ENCODE assay signal across 19 cellular contexts in the genomic region with DNA sequence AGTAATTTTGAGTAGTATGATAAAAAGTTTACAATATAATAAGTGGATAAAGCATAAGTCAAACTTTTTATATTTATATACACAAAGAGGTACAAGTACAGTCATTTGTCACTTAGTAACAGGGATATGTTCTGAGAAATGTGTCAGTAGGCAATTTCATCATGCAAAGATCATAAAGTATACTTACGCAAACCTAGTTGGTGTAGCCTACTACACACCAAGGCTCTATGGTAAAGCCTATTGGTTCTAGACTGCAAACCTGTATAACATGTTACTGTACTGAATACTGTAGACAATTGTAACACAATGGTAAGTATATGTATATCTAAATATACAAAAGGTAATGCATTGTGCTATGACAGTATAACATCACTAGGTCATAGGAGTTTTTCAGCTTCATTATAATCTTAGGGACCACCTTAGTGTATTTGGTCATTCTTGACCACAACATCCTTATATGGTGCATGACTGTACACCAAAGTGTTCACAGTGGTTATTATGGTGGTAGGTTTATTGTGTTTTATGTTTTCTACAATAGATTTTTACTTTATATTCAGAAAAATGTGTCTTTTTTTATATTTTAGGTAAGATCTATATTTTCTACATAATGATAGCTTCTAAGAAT. TPM values are rescaled to one million over a fixed set of nuclear protein-coding genes. Genes with fewer than 3 reads are reported as not detected.
DNase-seq lines count a peak whose midpoint lies in the region; ATAC-seq lines count a peak whose summit lies in the region.
"Had no signal": no experiment of that assay in that cellular context is flagged by ENCODE, and none has a peak within 500 bp of the region (broad histone marks: within the 10 kb centered on the region; RNA-seq: fewer than 3 reads in every experiment).

No MANE protein-coding gene starts in this region.

- DNase-seq in Daoy (ENCODE audit: low read depth) (peak; percentile 23), LHCN-M2 (ENCODE audit: low read depth) (peak; percentile 64), astrocyte of the hippocampus (ENCODE audit: low read depth, low spot score) (peak; percentile 52), myocyte (ENCODE audit: low read depth) (peak; percentile 29), T-helper 9 cell (no peak), Right ventricle myocardium inferior (ENCODE audit: missing footprints) (no peak), NAMALWA (ENCODE audit: low spot score) (no peak)
- no peak for DNase-seq in stimulated activated naive CD4-positive, alpha-beta T cell treated with Interleukin-2 at 50 U/mL for 16 hours (lab: John Stamatoyannopoulos, UW)
- DNase-seq: activated T-cell treated with anti-CD3 and anti-CD28 coated beads, Interleukin-2, amount 50 U/mL, for 24 hours; dorsolateral prefrontal cortex; erythroblast; glutamatergic neuron; H9; naive B cell; NCI-H1694 treated with DMSO at 0.1 percent for 48 hours; NCI-H446 treated with DMSO at 0.1 percent for 48 hours; ovary; T-cell; uterus had no signal

- intact Hi-C loops in Right ventricle myocardium inferior (cut with DNase I): no loop called here

- ATAC-seq in Right ventricle myocardium inferior: no peak
- ATAC-seq: T-cell had no signal

RNA-seq across cellular contexts. Expression of a gene that starts 14.9 kb away (rescaled TPM):
- 101 and 127 TPM in 2 replicates for total RNA-seq in Daoy (2014; rRNA removed; shearing (Covaris generic))
- total RNA-seq in LHCN-M2 (2014; rRNA removed): 61.4 and 63.3 TPM in 2 replicates
- 39.1 TPM for polyA plus RNA-seq in LHCN-M2 (2012)
- 67.3 and 75.3 TPM in 2 replicates for total RNA-seq in myocyte
- polyA plus RNA-seq in myocyte (2012): 36.9 TPM
- total RNA-seq in Right ventricle myocardium inferior: 42.5 TPM

RNA-seq across cellular contexts. Expression of a gene that starts 48.3 kb away (rescaled TPM):
- total RNA-seq in Daoy (2014; rRNA removed; shearing (Covaris generic)): 51.5 and 67.9 TPM in 2 replicates
- total RNA-seq in LHCN-M2 (2014; rRNA removed) (29.0 and 34.9 TPM in 2 replicates), myocyte (12.3 and 13.2 TPM in 2 replicates), Right ventricle myocardium inferior (6.9 TPM)
- 6.0 TPM for polyA plus RNA-seq in LHCN-M2 (2012)
- polyA plus RNA-seq in myocyte (2012): 3.4 TPM

Comparison
In these comparisons a context has a peak if more than half of its experiments do, and no peak if none do; other contexts are left out.
1. DNase-seq: peak in Daoy (single experiment), LHCN-M2 (single experiment), astrocyte of the hippocampus (single experiment) and myocyte (single experiment); none in stimulated activated naive CD4-positive, alpha-beta T cell treated with Interleukin-2 at 50 U/mL for 16 hours (single experiment), T-helper 9 cell (single experiment), Right ventricle myocardium inferior (single experiment) and NAMALWA (single experiment).